22 cellular contexts compared by ENCODE assay signal in the genomic region with DNA sequence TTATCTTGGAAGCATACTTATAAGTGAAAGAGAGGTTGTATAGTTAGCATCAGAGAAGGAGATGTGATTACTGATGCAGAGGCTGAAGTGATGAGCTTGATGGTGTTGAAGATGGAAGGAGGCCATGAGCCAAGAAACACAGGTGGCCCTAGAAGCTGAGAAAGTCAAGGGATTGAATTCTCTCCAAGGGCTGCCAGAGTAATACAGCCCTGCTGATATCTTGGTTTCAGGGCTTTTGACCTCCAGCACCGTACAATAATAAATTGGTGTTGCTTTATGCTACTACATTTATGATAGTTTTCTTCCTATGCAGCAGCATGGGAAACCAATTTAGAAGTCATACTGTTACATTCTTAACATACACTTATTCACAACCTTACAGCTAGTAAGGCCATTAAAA.
"Had no signal": no experiment of that assay in that cellular context is flagged by ENCODE, and none has a peak within 500 bp of the region (broad histone marks: within the 10 kb centered on the region; RNA-seq: fewer than 3 reads in every experiment).

No MANE protein-coding gene starts in this region.

- H3K4me3 ChIP-seq: coronary artery, dorsolateral prefrontal cortex, esophagus muscularis mucosa, gastroesophageal sphincter, heart right ventricle, left lung, lower lobe of right lung, mucosa of descending colon had no signal

- ATAC-seq: foreskin keratinocyte, gastroesophageal sphincter, heart right ventricle, left cardiac atrium, left ventricle myocardium superior had no signal

- H3K27me3 ChIP-seq: dorsolateral prefrontal cortex, esophagus muscularis mucosa, foreskin keratinocyte, gastroesophageal sphincter, left lung had no signal

- H3K9me3 ChIP-seq: esophagus muscularis mucosa, gastroesophageal sphincter, heart right ventricle, left lung, lower lobe of right lung had no signal

- H3K36me3 ChIP-seq: esophagus muscularis mucosa, gastroesophageal sphincter, heart right ventricle, left lung, lower lobe of right lung had no signal

- FAIRE-seq: endothelial cell of umbilical vein, frontal cortex, islet of Langerhans, keratinocyte had no signal

- H3K27ac ChIP-seq: coronary artery, dorsolateral prefrontal cortex, esophagus muscularis mucosa, foreskin keratinocyte, gastroesophageal sphincter, heart right ventricle, left lung, lower lobe of right lung had no signal

- H3K4me1 ChIP-seq: esophagus muscularis mucosa, foreskin keratinocyte, gastroesophageal sphincter, heart right ventricle, left lung, lower lobe of right lung had no signal

- DNase-seq: dermis blood vessel endothelial cell; dorsolateral prefrontal cortex; effector CD4-positive, alpha-beta T cell; effector memory CD4-positive, alpha-beta T cell; head of caudate nucleus; heart right ventricle; hippocampal formation; left cardiac atrium; left ventricle myocardium superior; lower lobe of right lung; mesenchymal stem cell; mucosa of descending colon; naive B cell had no signal
